ENCODE assay signal across 1 cellular context in genomic region chr1:58763214-58763613, GRCh38.
A peak's percentile ranks its signal among the peaks of the same experiment; 100 is the strongest.
TF ChIP-seq lines count a peak whose summit lies in the region.

No MANE protein-coding gene starts in this region.

TF ChIP-seq in HepG2, 621 proteins besides CTCF, POLR2A, EP300 and RAD21 (continued from another document and continues in another):
- TF ChIP-seq KIAA2018 (CRISPR knock-in tag; IDR thresholded peaks at IDR 0.05; ENCODE audit: borderline replicate concordance) (no peak), ZBTB10 (CRISPR knock-in tag; IDR thresholded peaks at IDR 0.05; ENCODE audit: borderline replicate concordance) (no peak), ZNF746 (CRISPR knock-in tag; IDR thresholded peaks at IDR 0.05) (no peak), RARG (CRISPR knock-in tag; IDR thresholded peaks at IDR 0.05; ENCODE audit: low read depth) (no peak), ZC3H13 (CRISPR knock-in tag; IDR thresholded peaks at IDR 0.05) (no peak), PTBP1 (IDR thresholded peaks at IDR 0.05; ENCODE audit: low read depth, low read length, poor library complexity, severe bottlenecking) (no peak), ELF4 (CRISPR knock-in tag; IDR thresholded peaks at IDR 0.05; ENCODE audit: borderline replicate concordance) (no peak), KDM2A (CRISPR knock-in tag; IDR thresholded peaks at IDR 0.05; ENCODE audit: borderline replicate concordance, low read depth) (no peak), PCBP2 (optimal IDR thresholded peaks at IDR 0.05; ENCODE audit: low read depth, low read length, poor library complexity, severe bottlenecking) (no peak), RBAK (CRISPR knock-in tag; IDR thresholded peaks at IDR 0.05) (no peak), NFRKB (IDR thresholded peaks at IDR 0.05) (no peak), ZNF619 (CRISPR knock-in tag; IDR thresholded peaks at IDR 0.05) (no peak), ZNF101 (CRISPR knock-in tag; IDR thresholded peaks at IDR 0.05; ENCODE audit: borderline replicate concordance, low read depth) (no peak), SP2 (CRISPR knock-in tag; IDR thresholded peaks at IDR 0.05) (no peak), ZNF546 (CRISPR knock-in tag; conservative IDR thresholded peaks at IDR 0.05) (no peak), JUN (CRISPR knock-in tag; IDR thresholded peaks at IDR 0.05) (no peak), ZNF275 (CRISPR knock-in tag; IDR thresholded peaks at IDR 0.05; ENCODE audit: borderline replicate concordance) (no peak), ZHX2 (IDR thresholded peaks at IDR 0.05; ENCODE audit: low read depth) (no peak), ZHX2 (CRISPR knock-in tag; IDR thresholded peaks at IDR 0.05; ENCODE audit: borderline replicate concordance) (no peak), KLF13 (CRISPR knock-in tag; IDR thresholded peaks at IDR 0.05) (no peak), ZNF543 (CRISPR knock-in tag; IDR thresholded peaks at IDR 0.05) (no peak), NFE2L2 (IDR thresholded peaks at IDR 0.05; ENCODE audit: low read length) (no peak), AKAP8 (CRISPR knock-in tag; IDR thresholded peaks at IDR 0.05) (no peak), ZNF83 (CRISPR knock-in tag; IDR thresholded peaks at IDR 0.05; ENCODE audit: borderline replicate concordance) (no peak), FOXP4 (CRISPR knock-in tag; IDR thresholded peaks at IDR 0.05) (peak; percentile 61), ZNF224 (CRISPR knock-in tag; IDR thresholded peaks at IDR 0.05) (no peak), PHF21A (CRISPR knock-in tag; IDR thresholded peaks at IDR 0.05) (no peak), ZSCAN12 (CRISPR knock-in tag; IDR thresholded peaks at IDR 0.05) (no peak), REL (CRISPR knock-in tag; conservative IDR thresholded peaks at IDR 0.05) (no peak), FOXC1 (CRISPR knock-in tag; IDR thresholded peaks at IDR 0.05; ENCODE audit: borderline replicate concordance) (no peak), ELF3 (CRISPR knock-in tag; IDR thresholded peaks at IDR 0.05) (peak; percentile 87), EED (CRISPR knock-in tag; IDR thresholded peaks at IDR 0.05) (no peak), ZNF235 (CRISPR knock-in tag; IDR thresholded peaks at IDR 0.05; ENCODE audit: borderline replicate concordance) (no peak), ZNF510 (CRISPR knock-in tag; IDR thresholded peaks at IDR 0.05; ENCODE audit: low read depth) (no peak), U2AF1 (optimal IDR thresholded peaks at IDR 0.05; ENCODE audit: low read depth, low read length) (no peak), PAX8 (CRISPR knock-in tag; IDR thresholded peaks at IDR 0.05; ENCODE audit: borderline replicate concordance) (no peak), MYPOP (CRISPR knock-in tag; IDR thresholded peaks at IDR 0.05) (no peak), ZNF136 (CRISPR knock-in tag; IDR thresholded peaks at IDR 0.05; ENCODE audit: low read depth) (no peak), ZBTB2 (CRISPR knock-in tag; IDR thresholded peaks at IDR 0.05; ENCODE audit: low read depth) (no peak), ZNF580 (CRISPR knock-in tag; IDR thresholded peaks at IDR 0.05; ENCODE audit: borderline replicate concordance, low read depth) (no peak)
